12 cellular contexts compared by ENCODE assay signal in the genomic region with DNA sequence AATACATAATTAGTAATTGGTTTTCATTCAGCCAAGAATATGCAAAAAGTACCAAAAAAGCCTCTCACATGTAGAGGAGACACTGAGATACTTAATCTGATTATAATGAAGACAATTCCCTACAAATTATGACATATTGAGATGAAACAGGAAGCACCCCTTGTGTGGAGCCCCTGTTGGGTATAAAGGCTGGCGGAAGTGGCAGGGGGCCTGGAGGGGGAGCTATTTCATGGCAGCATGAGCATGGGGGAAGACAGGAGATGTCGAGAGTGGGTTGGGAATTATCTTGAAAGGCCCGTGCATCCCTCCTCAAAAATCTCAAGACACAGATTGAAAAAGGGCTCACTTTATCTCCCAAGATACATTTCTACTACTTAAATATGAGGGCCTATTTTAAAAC.
A peak's percentile ranks its signal among the peaks of the same experiment; 100 is the strongest.
DNase-seq lines count a peak whose midpoint lies in the region; ATAC-seq, FAIRE-seq and TF ChIP-seq lines count a peak whose summit lies in the region.
"Had no signal": no experiment of that assay in that cellular context is flagged by ENCODE, and none has a peak within 500 bp of the region (broad histone marks: within the 10 kb centered on the region; RNA-seq: fewer than 3 reads in every experiment).

No MANE protein-coding gene starts in this region.

- H3K27ac Mint-ChIP-seq in activated CD4-positive, alpha-beta memory T cell treated with anti-CD3 and anti-CD28 coated beads for 36 hours = peak overlapping the region; percentile 69
- peak overlapping the region; percentile 91 to 100 (median 96) for H3K27ac Mint-ChIP-seq in immature natural killer cell
- H3K27ac Mint-ChIP-seq: T-helper 1 cell treated with Interleukin-12 subunit alpha and Interleukin-12 subunit beta and Interleukin-4 antibody, amounts not matched to agents 30 μg/mL and 1 μg/mL, for 36 hours had no signal

- DNase-seq in A549 (ENCODE audit: low read depth in 1 of 2, low spot score in 1 of 2) = no peak
- DNase-seq in GM12865 (ENCODE audit: low read depth) = peak; percentile 48
- DNase-seq in activated CD4-positive, alpha-beta memory T cell treated with anti-CD3 and anti-CD28 coated beads for 36 hours = no peak
- DNase-seq in immature natural killer cell = no peak
- no peak for DNase-seq in T-helper 2 cell
- no peak for DNase-seq in AG20443 (ENCODE audit: low spot score)
- DNase-seq in NCI-H748 (lab: John Stamatoyannopoulos, UW; ENCODE audit: unreplicated experiment) = no peak
- DNase-seq: activated gamma-delta T cell; small intestine; stimulated activated naive CD4-positive, alpha-beta T cell treated with Interleukin-2 at 50 U/mL for 16 hours had no signal

- H3K4me2 ChIP-seq in A549 = peak overlapping the region; percentile 63

- TF ChIP-seq CTCF in A549 (IDR thresholded peaks at IDR 0.05) (no peak), GM12865 (IDR thresholded peaks at IDR 0.05; ENCODE audit: insufficient read depth, low read depth, low read length, missing control alignments) (peak; percentile 25)

- CTCF ChIA-PET in A549 (lab: Yijun Ruan, JAX) = interaction anchor here (0.7 to 0.8 kb wide), 2 partner anchors 10 to 33 kb away, joined by 3 to 4 read pairs; no protein-coding TSS in a partner anchor
- CTCF ChIA-PET in activated CD4-positive, alpha-beta memory T cell treated with anti-CD3 and anti-CD28 coated beads for 36 hours (lab: Charles Lee) = interaction anchor here (0.9 to 1.1 kb wide), 2 partner anchors 15 to 95 kb away, joined by 3 read pairs; no protein-coding TSS in a partner anchor

- H3K36me3 Mint-ChIP-seq in activated CD4-positive, alpha-beta memory T cell treated with anti-CD3 and anti-CD28 coated beads for 36 hours = peaks cover 1% of the 10 kb centered on the region
- peaks cover 0 to 12% (median 8%) of the 10 kb centered on the region in 3 donors for H3K36me3 Mint-ChIP-seq in immature natural killer cell

- no peak for TF ChIP-seq EP300 in A549 (IDR thresholded peaks at IDR 0.05)

- no peaks in the 10 kb centered on the region for H3K9me3 ChIP-seq in A549

- no peak for TF ChIP-seq RAD21 in A549 (conservative IDR thresholded peaks at IDR 0.05 in 1 of 2, IDR thresholded peaks at IDR 0.05 in 1 of 2)

- H3K4me3 ChIP-seq in A549 = no peak overlapping the region
- H3K4me3 ChIP-seq in GM12865 (ENCODE audit: low read depth, low read length) = no peak overlapping the region; the same call in 1 of the 2 replicates

- peaks cover 59% of the 10 kb centered on the region for H3K4me1 ChIP-seq in A549

- peaks cover 93% of the 10 kb centered on the region for H3K4me1 Mint-ChIP-seq in activated CD4-positive, alpha-beta memory T cell treated with anti-CD3 and anti-CD28 coated beads for 36 hours (ENCODE audit: low read depth)
- H3K4me1 Mint-ChIP-seq in immature natural killer cell = peaks cover 99 to 100% of the 10 kb centered on the region in 2 donors

- H3K27me3 Mint-ChIP-seq in activated CD4-positive, alpha-beta memory T cell treated with anti-CD3 and anti-CD28 coated beads for 36 hours = no peaks in the 10 kb centered on the region
- H3K27me3 Mint-ChIP-seq in immature natural killer cell (ENCODE audit: low read depth in 3 of 3) = peaks cover 0 to 20% (median 10%) of the 10 kb centered on the region in 3 donors

- H3K9me3 Mint-ChIP-seq in activated CD4-positive, alpha-beta memory T cell treated with anti-CD3 and anti-CD28 coated beads for 36 hours = no peaks in the 10 kb centered on the region
- peaks cover 0 to 1% (median 0%) of the 10 kb centered on the region in 6 donors for H3K9me3 Mint-ChIP-seq in immature natural killer cell
- H3K9me3 Mint-ChIP-seq: T-helper 1 cell treated with Interleukin-12 subunit alpha and Interleukin-12 subunit beta and Interleukin-4 antibody, amounts not matched to agents 30 μg/mL and 1 μg/mL, for 36 hours had no signal

- ATAC-seq in A549 (no peak), GM21529 (IDR thresholded peaks at IDR 0.05; ENCODE audit: unreplicated experiment) (no peak)

- FAIRE-seq in A549 (lab: Jason Lieb, UNC) = no peak
- FAIRE-seq: small intestine had no signal

- POLR2A ChIA-PET in A549 (lab: Yijun Ruan, JAX) = no interaction called here
- POLR2A ChIA-PET in activated CD4-positive, alpha-beta memory T cell treated with anti-CD3 and anti-CD28 coated beads for 36 hours (lab: Charles Lee) = interaction anchor here (4.6 kb wide), 1 partner anchor 12 kb away, joined by 21 read pairs; no protein-coding TSS in a partner anchor

- no peak for TF ChIP-seq POLR2A in A549 (IDR thresholded peaks at IDR 0.05; ENCODE audit: low read length)

- no peak overlapping the region for H3K4me3 Mint-ChIP-seq in activated CD4-positive, alpha-beta memory T cell treated with anti-CD3 and anti-CD28 coated beads for 36 hours
- H3K4me3 Mint-ChIP-seq in immature natural killer cell = peak overlapping the region; percentile 28 to 90 (median 56)
- H3K4me3 Mint-ChIP-seq: T-helper 1 cell treated with Interleukin-12 subunit alpha and Interleukin-12 subunit beta and Interleukin-4 antibody, amounts not matched to agents 30 μg/mL and 1 μg/mL, for 36 hours had no signal

- peak overlapping the region in 1 of 2 experiments; percentile 19; a peak in 1 of 6 replicates for H3K27ac ChIP-seq in A549

- 92% methylated on average over 3 of the region's 3 CpGs for WGBS in A549 (ENCODE audit: missing lambda C conversion rate)

- intact Hi-C loops in activated CD4-positive, alpha-beta memory T cell treated with anti-CD3 and anti-CD28 coated beads for 36 hours (cut with micrococcal nuclease) = no loop called here

TF ChIP-seq in A549, 52 proteins besides CTCF, POLR2A, EP300 and RAD21:
- TF ChIP-seq, protein P1, sequence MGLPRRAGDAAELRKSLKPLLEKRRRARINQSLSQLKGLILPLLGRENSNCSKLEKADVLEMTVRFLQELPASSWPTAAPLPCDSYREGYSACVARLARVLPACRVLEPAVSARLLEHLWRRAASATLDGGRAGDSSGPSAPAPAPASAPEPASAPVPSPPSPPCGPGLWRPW (IDR thresholded peaks at IDR 0.05) = no peak
- TF ChIP-seq, protein P2, sequence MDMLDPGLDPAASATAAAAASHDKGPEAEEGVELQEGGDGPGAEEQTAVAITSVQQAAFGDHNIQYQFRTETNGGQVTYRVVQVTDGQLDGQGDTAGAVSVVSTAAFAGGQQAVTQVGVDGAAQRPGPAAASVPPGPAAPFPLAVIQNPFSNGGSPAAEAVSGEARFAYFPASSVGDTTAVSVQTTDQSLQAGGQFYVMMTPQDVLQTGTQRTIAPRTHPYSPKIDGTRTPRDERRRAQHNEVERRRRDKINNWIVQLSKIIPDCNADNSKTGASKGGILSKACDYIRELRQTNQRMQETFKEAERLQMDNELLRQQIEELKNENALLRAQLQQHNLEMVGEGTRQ (IDR thresholded peaks at IDR 0.05) = no peak
- TF ChIP-seq FOXS1 (CRISPR knock-in tag; IDR thresholded peaks at IDR 0.05) (no peak), CHD2 (IDR thresholded peaks at IDR 0.05; ENCODE audit: low read length, partially characterized antibody) (no peak)
- TF ChIP-seq, protein P3, sequence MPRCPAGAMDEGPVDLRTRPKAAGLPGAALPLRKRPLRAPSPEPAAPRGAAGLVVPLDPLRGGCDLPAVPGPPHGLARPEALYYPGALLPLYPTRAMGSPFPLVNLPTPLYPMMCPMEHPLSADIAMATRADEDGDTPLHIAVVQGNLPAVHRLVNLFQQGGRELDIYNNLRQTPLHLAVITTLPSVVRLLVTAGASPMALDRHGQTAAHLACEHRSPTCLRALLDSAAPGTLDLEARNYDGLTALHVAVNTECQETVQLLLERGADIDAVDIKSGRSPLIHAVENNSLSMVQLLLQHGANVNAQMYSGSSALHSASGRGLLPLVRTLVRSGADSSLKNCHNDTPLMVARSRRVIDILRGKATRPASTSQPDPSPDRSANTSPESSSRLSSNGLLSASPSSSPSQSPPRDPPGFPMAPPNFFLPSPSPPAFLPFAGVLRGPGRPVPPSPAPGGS (IDR thresholded peaks at IDR 0.05) = no peak
